In genomic region chr15:60352525-60352924, GRCh38 we compare ENCODE assay signal across 2 cellular contexts.
TF ChIP-seq lines count a peak whose summit lies in the region.

No MANE protein-coding gene starts in this region.

TF ChIP-seq in SK-N-SH, 30 proteins besides CTCF, POLR2A, EP300 and RAD21 (continued from another document):
- no peak for TF ChIP-seq YY1 (IDR thresholded peaks at IDR 0.05; ENCODE audit: low read depth)
- no peak for TF ChIP-seq IRF3 (IDR thresholded peaks at IDR 0.05; ENCODE audit: low read depth, low read length)
- TF ChIP-seq REST (IDR thresholded peaks at IDR 0.05; ENCODE audit: low read depth, low read length), result no peak
- TF ChIP-seq NRF1 (IDR thresholded peaks at IDR 0.05; ENCODE audit: low read depth, low read length), result no peak
- no peak for TF ChIP-seq MXI1 (IDR thresholded peaks at IDR 0.05; ENCODE audit: low read depth, low read length)
- no peak for TF ChIP-seq TCF12 (IDR thresholded peaks at IDR 0.05)
- TF ChIP-seq USF1 (IDR thresholded peaks at IDR 0.05; ENCODE audit: borderline replicate concordance, low read depth), result no peak
- TF ChIP-seq JUND (IDR thresholded peaks at IDR 0.05), result no peak
- TF ChIP-seq PBX3 (IDR thresholded peaks at IDR 0.05), result no peak
- TF ChIP-seq TEAD4 (IDR thresholded peaks at IDR 0.05; ENCODE audit: borderline replicate concordance, insufficient read depth), result no peak
- TF ChIP-seq FOXJ3 (CRISPR knock-in tag; IDR thresholded peaks at IDR 0.05), result no peak
- TF ChIP-seq GATA2 (CRISPR knock-in tag; IDR thresholded peaks at IDR 0.05), result no peak
- TF ChIP-seq FOSL2 (IDR thresholded peaks at IDR 0.05; ENCODE audit: borderline replicate concordance, low read depth), result no peak

TF ChIP-seq in SK-N-SH treated with all-trans-retinoic acid at 6 μM for 48 hours, 23 proteins besides CTCF, POLR2A, EP300 and RAD21 (continued from another document):
- TF ChIP-seq POU6F1 (CRISPR knock-in tag; IDR thresholded peaks at IDR 0.05; ENCODE audit: borderline replicate concordance, low read depth) (no peak), PATZ1 (CRISPR knock-in tag; IDR thresholded peaks at IDR 0.05; ENCODE audit: borderline replicate concordance) (no peak), PPARA (CRISPR knock-in tag; IDR thresholded peaks at IDR 0.05; ENCODE audit: borderline replicate concordance) (no peak), RARB (CRISPR knock-in tag; IDR thresholded peaks at IDR 0.05) (no peak), ZFP30 (CRISPR knock-in tag; IDR thresholded peaks at IDR 0.05) (no peak), ZC3H10 (CRISPR knock-in tag; IDR thresholded peaks at IDR 0.05) (no peak), ESRRG (CRISPR knock-in tag; IDR thresholded peaks at IDR 0.05) (no peak), CSRNP3 (CRISPR knock-in tag; IDR thresholded peaks at IDR 0.05) (no peak), CSDC2 (CRISPR knock-in tag; IDR thresholded peaks at IDR 0.05) (no peak), ZNF565 (CRISPR knock-in tag; conservative IDR thresholded peaks at IDR 0.05; ENCODE audit: low read depth) (no peak), SNAI2 (CRISPR knock-in tag; IDR thresholded peaks at IDR 0.05) (no peak), TCF4 (CRISPR knock-in tag; IDR thresholded peaks at IDR 0.05; ENCODE audit: borderline replicate concordance) (no peak), ARNTL (CRISPR knock-in tag; IDR thresholded peaks at IDR 0.05; ENCODE audit: borderline replicate concordance, low read depth) (no peak), OSR1 (CRISPR knock-in tag; IDR thresholded peaks at IDR 0.05) (no peak), TSHZ2 (CRISPR knock-in tag; IDR thresholded peaks at IDR 0.05) (no peak), ZNF70 (CRISPR knock-in tag; IDR thresholded peaks at IDR 0.05) (no peak), TOX (CRISPR knock-in tag; IDR thresholded peaks at IDR 0.05; ENCODE audit: borderline replicate concordance) (no peak)
